Comparison of ENCODE assay signal across 12 cellular contexts in the genomic region with DNA sequence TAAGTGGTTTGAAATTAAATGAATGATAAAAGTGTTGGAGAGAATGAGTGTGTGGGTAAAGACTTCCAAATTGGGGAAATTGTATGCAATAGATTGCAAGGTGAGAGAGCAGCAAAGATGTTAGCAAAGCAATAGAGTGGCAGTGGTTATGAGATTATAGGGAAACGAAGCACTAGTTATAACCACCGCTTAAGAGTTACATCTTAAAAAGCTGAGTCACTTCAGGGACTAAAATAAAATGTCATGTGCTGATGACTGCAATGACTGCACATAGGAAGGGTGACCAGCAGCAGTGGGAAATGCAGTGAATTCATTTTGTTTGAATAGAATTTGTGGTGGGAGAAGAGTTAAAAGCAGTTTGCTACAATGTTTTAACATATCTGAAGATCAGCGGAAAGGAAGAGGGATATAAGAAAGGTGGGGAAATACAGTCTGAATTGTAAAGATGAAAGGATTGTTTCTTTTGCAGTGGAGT.
A peak's percentile ranks its signal among the peaks of the same experiment; 100 is the strongest.
DNase-seq lines count a peak whose midpoint lies in the region; ATAC-seq, FAIRE-seq and TF ChIP-seq lines count a peak whose summit lies in the region.
"Had no signal": no experiment of that assay in that cellular context is flagged by ENCODE, and none has a peak within 500 bp of the region (broad histone marks: within the 10 kb centered on the region; RNA-seq: fewer than 3 reads in every experiment).

No MANE protein-coding gene starts in this region.

- H3K27ac ChIP-seq in keratinocyte (ENCODE audit: control insufficient read depth, insufficient read depth, low read length) (no peak overlapping the region), OCI-LY7 (ENCODE audit: low read depth, low read length, poor library complexity, severe bottlenecking) (no peak overlapping the region), ovary (no peak overlapping the region)

- H3K27ac Mint-ChIP-seq in activated T-helper 1 cell treated with anti-CD3 and anti-CD28 coated beads, Interleukin-12 subunit alpha, Interleukin-12 subunit beta, Interleukin-2, Interleukin-4 antibody, amounts not matched to agents 30 ng/mL and 10 ng/mL and 1 ng/mL, durations not matched to agents 14 hours and 24 hours and 36 hours = peak overlapping the region; percentile 16

- H3K9me3 ChIP-seq in keratinocyte (ENCODE audit: control insufficient read depth, low read depth, low read length) (no peaks in the 10 kb centered on the region), OCI-LY7 (ENCODE audit: low read length) (no peaks in the 10 kb centered on the region), ovary (no peaks in the 10 kb centered on the region)

- POLR2A ChIA-PET in OCI-LY7 (lab: Charles Lee) = no interaction called here

- no peak for TF ChIP-seq EP300 in ovary (IDR thresholded peaks at IDR 0.05)

- H3K4me2 ChIP-seq in keratinocyte (ENCODE audit: control insufficient read depth, extremely low read depth, insufficient read depth, low read depth, low read length) (no peak overlapping the region), OCI-LY7 (ENCODE audit: low read length) (no peak overlapping the region)

- peaks cover 2% of the 10 kb centered on the region for H3K36me3 Mint-ChIP-seq in activated T-helper 1 cell treated with anti-CD3 and anti-CD28 coated beads, Interleukin-12 subunit alpha, Interleukin-12 subunit beta, Interleukin-2, Interleukin-4 antibody, amounts not matched to agents 30 ng/mL and 10 ng/mL and 1 ng/mL, durations not matched to agents 14 hours and 24 hours and 36 hours (ENCODE audit: low read depth)
- H3K36me3 Mint-ChIP-seq: brain had no signal

- DNase-seq in AML-193 (lab: John Stamatoyannopoulos, UW) (peak; percentile 85 to 87), HT1080 (ENCODE audit: low read depth) (peak; percentile 66), keratinocyte (ENCODE audit: low read depth, low spot score) (no peak), OCI-LY7 (ENCODE audit: low spot score) (no peak), glomerular visceral epithelial cell (ENCODE audit: extremely low spot score) (no peak), ovary (no peak)
- no peak for DNase-seq in activated T-helper 1 cell treated with anti-CD3 and anti-CD28 coated beads, Interleukin-12 subunit alpha, Interleukin-12 subunit beta, Interleukin-2, Interleukin-4 antibody, amounts not matched to agents 30 ng/mL and 10 ng/mL and 1 ng/mL, durations not matched to agents 14 hours and 24 hours and 36 hours (ENCODE audit: low spot score)
- DNase-seq in stimulated activated naive CD8-positive, alpha-beta T cell treated with anti-CD3 and anti-CD28 coated beads, Interleukin-15, Interleukin-2, amounts not matched to agents 100 U/mL and 50 U/mL, for 24 hours = no peak
- DNase-seq: activated CD4-positive, alpha-beta T cell treated with anti-CD3 and anti-CD28 coated beads, Interleukin-2, amount 50 U/mL, for 1 hour; DMS 273 treated with DMSO at 0.1 percent for 48 hours; NCI-H774 had no signal

- H3K4me3 ChIP-seq in keratinocyte (ENCODE audit: control insufficient read depth in 2 of 3, extremely low read depth in 1 of 3, insufficient read depth in 2 of 3, low read depth in 1 of 3, low read length in 3 of 3) = no peak overlapping the region
- H3K4me3 ChIP-seq in OCI-LY7 (ENCODE audit: low read depth, low read length, poor library complexity, severe bottlenecking) = no peak overlapping the region
- H3K4me3 ChIP-seq in ovary = no peak overlapping the region

- ATAC-seq in stimulated activated naive CD8-positive, alpha-beta T cell treated with anti-CD3 and anti-CD28 coated beads, Interleukin-15, Interleukin-2, amounts not matched to agents 100 U/mL and 50 U/mL, for 24 hours = no peak

- FAIRE-seq in keratinocyte (lab: Jason Lieb, UNC) = peak; percentile 89

- peaks cover 55% of the 10 kb centered on the region for H3K4me1 Mint-ChIP-seq in activated T-helper 1 cell treated with anti-CD3 and anti-CD28 coated beads, Interleukin-12 subunit alpha, Interleukin-12 subunit beta, Interleukin-2, Interleukin-4 antibody, amounts not matched to agents 30 ng/mL and 10 ng/mL and 1 ng/mL, durations not matched to agents 14 hours and 24 hours and 36 hours (ENCODE audit: low read depth)

- CTCF ChIA-PET in OCI-LY7 (lab: Charles Lee; ENCODE audit: unreplicated experiment) = no interaction called here

- BruUV-seq in OCI-LY7 (replicated peaks; lab: Mats Ljungman, UMichigan) = no TSS peak

- H3K79me2 ChIP-seq in keratinocyte (ENCODE audit: control insufficient read depth, insufficient read depth, low read length) (no peaks in the 10 kb centered on the region), OCI-LY7 (ENCODE audit: insufficient read depth, low read depth, low read length) (no peaks in the 10 kb centered on the region)

- TF ChIP-seq CTCF in keratinocyte (optimal IDR thresholded peaks at IDR 0.05 in 1 of 3, IDR thresholded peaks at IDR 0.05 in 1 of 3, conservative IDR thresholded peaks at IDR 0.05 in 1 of 3; ENCODE audit: extremely low read depth in 1 of 3, insufficient read depth in 2 of 3, low read length in 3 of 3) (no peak), OCI-LY7 (conservative IDR thresholded peaks at IDR 0.05; ENCODE audit: low read length) (no peak), ovary (IDR thresholded peaks at IDR 0.05) (no peak)

- H3K9ac ChIP-seq in keratinocyte (ENCODE audit: control insufficient read depth, extremely low read depth, insufficient read depth, low read length) = no peak overlapping the region

- H3K27me3 ChIP-seq in keratinocyte (ENCODE audit: control insufficient read depth, extremely low read depth, insufficient read depth, low read length) (no peaks in the 10 kb centered on the region), ovary (no peaks in the 10 kb centered on the region)

- 43 to 67% (median 46%) methylated on average over 3 of the region's 3 CpGs for WGBS in ovary, 3 donors

- H2AFZ ChIP-seq in keratinocyte (ENCODE audit: control insufficient read depth, low read length) (no peak overlapping the region), OCI-LY7 (ENCODE audit: low read length) (no peak overlapping the region)

- peaks cover 2% of the 10 kb centered on the region for H3K9me1 ChIP-seq in keratinocyte (ENCODE audit: control insufficient read depth, extremely low read depth, insufficient read depth, low read length)

- dilution Hi-C loops in keratinocyte (cut with MboI; ENCODE audit: extremely low pct_ligation_motif_present, low sequenced_read_pairs) = no loop called here

- TF ChIP-seq POLR2A in ovary (IDR thresholded peaks at IDR 0.05) = no peak

- H4K20me1 ChIP-seq in keratinocyte (ENCODE audit: control insufficient read depth, extremely low read depth, insufficient read depth, low read length) (no peaks in the 10 kb centered on the region), OCI-LY7 (ENCODE audit: insufficient read depth, low read length) (no peaks in the 10 kb centered on the region)

- peaks cover 47% of the 10 kb centered on the region for H3K4me1 ChIP-seq in keratinocyte (ENCODE audit: control insufficient read depth, extremely low read depth, insufficient read depth, low read length)
- no peaks in the 10 kb centered on the region for H3K4me1 ChIP-seq in OCI-LY7 (ENCODE audit: insufficient read depth, low read length, poor library complexity, severe bottlenecking)
- H3K4me1 ChIP-seq in ovary (ENCODE audit: insufficient read depth) = no peaks in the 10 kb centered on the region

- H3K4me3 Mint-ChIP-seq in activated T-helper 1 cell treated with anti-CD3 and anti-CD28 coated beads, Interleukin-12 subunit alpha, Interleukin-12 subunit beta, Interleukin-2, Interleukin-4 antibody, amounts not matched to agents 30 ng/mL and 10 ng/mL and 1 ng/mL, durations not matched to agents 14 hours and 24 hours and 36 hours = no peak overlapping the region

- no peaks in the 10 kb centered on the region for H3K27me3 Mint-ChIP-seq in activated T-helper 1 cell treated with anti-CD3 and anti-CD28 coated beads, Interleukin-12 subunit alpha, Interleukin-12 subunit beta, Interleukin-2, Interleukin-4 antibody, amounts not matched to agents 30 ng/mL and 10 ng/mL and 1 ng/mL, durations not matched to agents 14 hours and 24 hours and 36 hours (ENCODE audit: insufficient read depth)
- H3K27me3 Mint-ChIP-seq: brain had no signal

- no peaks in the 10 kb centered on the region for H3K9me2 ChIP-seq in OCI-LY7 (ENCODE audit: insufficient read depth, low read length)

- no peaks in the 10 kb centered on the region for H3K36me3 ChIP-seq in keratinocyte (ENCODE audit: control insufficient read depth in 2 of 2, extremely low read depth in 1 of 2, insufficient read depth in 2 of 2, low read length in 2 of 2)
- H3K36me3 ChIP-seq in OCI-LY7 (ENCODE audit: insufficient read depth, low read length) = no peaks in the 10 kb centered on the region
- no peaks in the 10 kb centered on the region for H3K36me3 ChIP-seq in ovary

- intact Hi-C loops in activated T-helper 1 cell treated with anti-CD3 and anti-CD28 coated beads, Interleukin-12 subunit alpha, Interleukin-12 subunit beta, Interleukin-2, Interleukin-4 antibody, amounts not matched to agents 30 ng/mL and 10 ng/mL and 1 ng/mL, durations not matched to agents 14 hours and 24 hours and 36 hours (cut with micrococcal nuclease) = loop anchor here (5.0 to 10.0 kb wide), 2 partner anchors 67 to 335 kb away; no protein-coding TSS in a partner anchor
- intact Hi-C loops in OCI-LY7 (cut with micrococcal nuclease; ENCODE audit: unreplicated experiment) (no loop called here), ovary (cut with DNase I) (no loop called here)

- no peaks in the 10 kb centered on the region for H3K9me3 Mint-ChIP-seq in activated T-helper 1 cell treated with anti-CD3 and anti-CD28 coated beads, Interleukin-12 subunit alpha, Interleukin-12 subunit beta, Interleukin-2, Interleukin-4 antibody, amounts not matched to agents 30 ng/mL and 10 ng/mL and 1 ng/mL, durations not matched to agents 14 hours and 24 hours and 36 hours
- H3K9me3 Mint-ChIP-seq: brain had no signal

Comparison
In these comparisons a context has a peak if more than half of its experiments do, and no peak if none do; other contexts are left out.
1. DNase-seq: peak in AML-193 (2 of 2) and HT1080 (single experiment); none in activated T-helper 1 cell treated with anti-CD3 and anti-CD28 coated beads, Interleukin-12 subunit alpha, Interleukin-12 subunit beta, Interleukin-2, Interleukin-4 antibody, amounts not matched to agents 30 ng/mL and 10 ng/mL and 1 ng/mL, durations not matched to agents 14 hours and 24 hours and 36 hours (single experiment), keratinocyte (single experiment), OCI-LY7 (single experiment), glomerular visceral epithelial cell (single experiment), ovary (0 of 5) and stimulated activated naive CD8-positive, alpha-beta T cell treated with anti-CD3 and anti-CD28 coated beads, Interleukin-15, Interleukin-2, amounts not matched to agents 100 U/mL and 50 U/mL, for 24 hours (single experiment).